16 cellular contexts compared by ENCODE assay signal in genomic region chr3:78823859-78824258, GRCh38.
DNase-seq lines count a peak whose midpoint lies in the region; ATAC-seq and TF ChIP-seq lines count a peak whose summit lies in the region.
"Had no signal": no experiment of that assay in that cellular context is flagged by ENCODE, and none has a peak within 500 bp of the region (broad histone marks: within the 10 kb centered on the region; RNA-seq: fewer than 3 reads in every experiment).

No MANE protein-coding gene starts in this region.

- no peak overlapping the region for H3K18ac ChIP-seq in mesenchymal stem cell (ENCODE audit: low read depth in 1 of 2, low read length in 2 of 2)

- no peaks in the 10 kb centered on the region for H3K4me1 ChIP-seq in mesenchymal stem cell (ENCODE audit: control insufficient read depth, insufficient read depth, low read depth, low read length)
- H3K4me1 ChIP-seq: colonic mucosa, uterus had no signal

- no peak overlapping the region for H2AK5ac ChIP-seq in mesenchymal stem cell (ENCODE audit: low read length, severe bottlenecking)

- H3K4me3 ChIP-seq in mesenchymal stem cell (ENCODE audit: insufficient read depth in 1 of 2, low read depth in 1 of 2, low read length in 2 of 2) (no peak overlapping the region), coronary artery (no peak overlapping the region)
- H3K4me3 ChIP-seq: colonic mucosa, skin epidermis, uterus had no signal

- H4K8ac ChIP-seq in mesenchymal stem cell (ENCODE audit: low read length): no peak overlapping the region

- DNase-seq in Caki2 (ENCODE audit: low read depth): peak; percentile 14
- peak; percentile 59 for DNase-seq in M059J (ENCODE audit: low read depth)
- DNase-seq in epithelial cell of prostate (ENCODE audit: low read depth, low spot score): peak; percentile 73
- peak; percentile 19 for DNase-seq in mesenchymal stem cell
- DNase-seq in NCI-H1105 treated with DMSO at 0.1 percent for 48 hours (lab: John Stamatoyannopoulos, UW): no peak
- DNase-seq in coronary artery (ENCODE audit: low spot score): no peak
- DNase-seq: amygdala; colonic mucosa; left cardiac atrium; NCI-H187; NCI-H524 treated with DMSO at 0.1 percent for 48 hours; stimulated activated naive CD4-positive, alpha-beta T cell; uterus had no signal

- H3K23ac ChIP-seq in mesenchymal stem cell (ENCODE audit: low read length in 2 of 2): no peak overlapping the region

- no peak overlapping the region for H3K14ac ChIP-seq in mesenchymal stem cell (ENCODE audit: low read length in 2 of 2)

- no peak overlapping the region for H3K9ac ChIP-seq in mesenchymal stem cell (ENCODE audit: low read length)

- 50% methylated on average over 1 of the region's 1 CpG for WGBS in mesenchymal stem cell

- H2BK15ac ChIP-seq in mesenchymal stem cell (ENCODE audit: low read depth, poor library complexity, severe bottlenecking): no peak overlapping the region

- H2BK12ac ChIP-seq in mesenchymal stem cell (ENCODE audit: low read length in 2 of 2): no peak overlapping the region

- no peak for TF ChIP-seq POLR2A in GM18505 (IDR thresholded peaks at IDR 0.05; ENCODE audit: borderline replicate concordance, extremely low read depth, insufficient read depth, insufficient read length)

- no peak overlapping the region for H2BK5ac ChIP-seq in mesenchymal stem cell (ENCODE audit: low read depth, low read length, poor library complexity, severe bottlenecking)

- no peaks in the 10 kb centered on the region for H3K36me3 ChIP-seq in mesenchymal stem cell (ENCODE audit: control insufficient read depth in 1 of 2, insufficient read depth in 2 of 2, low read depth in 1 of 2, low read length in 2 of 2)
- H3K36me3 ChIP-seq: colonic mucosa, uterus had no signal

- peak overlapping the region; percentile 31 for H3K27ac ChIP-seq in epithelial cell of prostate
- no peak overlapping the region for H3K27ac ChIP-seq in mesenchymal stem cell (ENCODE audit: low read length, poor library complexity, severe bottlenecking)
- H3K27ac ChIP-seq in coronary artery: no peak overlapping the region
- H3K27ac ChIP-seq: colonic mucosa, uterus had no signal

- H3K27me3 ChIP-seq in mesenchymal stem cell (ENCODE audit: control insufficient read depth in 1 of 2, insufficient read depth in 1 of 2, low read length in 2 of 2): no peaks in the 10 kb centered on the region
- H3K27me3 ChIP-seq: colonic mucosa, uterus had no signal

- no peak overlapping the region for H2BK120ac ChIP-seq in mesenchymal stem cell (ENCODE audit: low read depth, low read length)

- TF ChIP-seq CTCF in coronary artery (IDR thresholded peaks at IDR 0.05): no peak

- H3K4me2 ChIP-seq in mesenchymal stem cell (ENCODE audit: low read length, poor library complexity, severe bottlenecking): no peak overlapping the region

- H3K9me3 ChIP-seq in mesenchymal stem cell (ENCODE audit: control insufficient read depth, low read length): no peaks in the 10 kb centered on the region
- H3K9me3 ChIP-seq: colonic mucosa, uterus had no signal

- H3K4ac ChIP-seq in mesenchymal stem cell (ENCODE audit: low read depth in 1 of 2, low read length in 2 of 2): no peak overlapping the region

- no peak overlapping the region for H2AFZ ChIP-seq in mesenchymal stem cell (ENCODE audit: low read depth, low read length)

- in situ Hi-C loops in Caki2 (cut with HindIII; ENCODE audit: low pct_unique_long_range_greater_than_20kb, low sequenced_read_pairs): no loop called here

- H3K79me1 ChIP-seq in mesenchymal stem cell (replicated peaks; ENCODE audit: low read length, poor library complexity, severe bottlenecking): peaks cover 3% of the 10 kb centered on the region

- H4K91ac ChIP-seq in mesenchymal stem cell (ENCODE audit: low read length): no peak overlapping the region

- ATAC-seq in GM19035 (IDR thresholded peaks at IDR 0.05; ENCODE audit: unreplicated experiment) (no peak), GM18505 (IDR thresholded peaks at IDR 0.05; ENCODE audit: unreplicated experiment) (no peak)
- ATAC-seq: left cardiac atrium had no signal

Comparison
In these comparisons a context has a peak if more than half of its experiments do, and no peak if none do; other contexts are left out.
1. DNase-seq: peak in Caki2 (single experiment), M059J (single experiment), epithelial cell of prostate (single experiment) and mesenchymal stem cell (single experiment); none in NCI-H1105 treated with DMSO at 0.1 percent for 48 hours (single experiment) and coronary artery (single experiment).